Comparison of ENCODE assay signal across 2 cellular contexts in the genomic region with DNA sequence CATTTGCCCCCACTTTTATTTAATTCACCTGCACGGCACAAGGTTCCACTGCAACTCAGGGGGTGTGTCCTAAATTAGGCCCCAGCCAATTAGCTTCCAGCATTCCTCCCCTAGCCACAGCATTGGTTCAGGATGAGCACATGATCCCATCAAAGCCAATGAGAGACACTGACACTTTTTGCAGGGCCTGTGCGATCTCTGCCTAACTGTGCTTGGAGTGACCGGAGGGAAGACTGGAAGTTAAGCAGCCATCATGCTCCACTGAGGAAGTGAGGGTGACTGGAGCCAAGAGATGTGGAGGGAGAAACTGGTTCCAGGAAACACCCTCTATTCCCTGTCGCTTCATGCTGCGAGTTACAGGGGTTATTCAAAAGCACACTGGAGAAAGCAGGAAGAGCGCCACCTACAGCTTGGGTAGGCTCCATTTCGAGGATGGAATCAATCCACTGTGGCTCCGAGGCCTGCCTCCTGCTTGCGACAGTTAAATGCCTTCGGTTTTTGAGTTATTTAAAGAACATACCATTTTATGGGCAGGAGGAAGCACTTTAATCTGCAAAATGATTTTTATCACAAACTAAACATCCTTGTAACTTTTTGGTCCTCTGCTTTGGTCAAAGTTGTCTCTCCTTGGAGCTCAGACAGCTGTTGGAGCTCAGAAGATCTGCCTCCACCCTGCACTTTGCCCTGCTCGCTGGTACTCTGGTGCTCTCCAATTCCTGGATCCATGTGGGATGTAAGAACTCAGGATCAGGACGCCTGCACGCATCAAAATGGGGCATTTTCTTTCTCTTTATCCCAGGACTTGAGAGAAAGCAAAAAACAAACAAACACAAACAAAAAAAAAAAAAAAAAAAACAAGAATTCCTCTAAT.
TF ChIP-seq lines count a peak whose summit lies in the region.

No MANE protein-coding gene starts in this region.

TF ChIP-seq in SK-N-SH, 30 proteins besides CTCF, POLR2A, EP300 and RAD21 (continued from another document):
- TF ChIP-seq, protein P1, sequence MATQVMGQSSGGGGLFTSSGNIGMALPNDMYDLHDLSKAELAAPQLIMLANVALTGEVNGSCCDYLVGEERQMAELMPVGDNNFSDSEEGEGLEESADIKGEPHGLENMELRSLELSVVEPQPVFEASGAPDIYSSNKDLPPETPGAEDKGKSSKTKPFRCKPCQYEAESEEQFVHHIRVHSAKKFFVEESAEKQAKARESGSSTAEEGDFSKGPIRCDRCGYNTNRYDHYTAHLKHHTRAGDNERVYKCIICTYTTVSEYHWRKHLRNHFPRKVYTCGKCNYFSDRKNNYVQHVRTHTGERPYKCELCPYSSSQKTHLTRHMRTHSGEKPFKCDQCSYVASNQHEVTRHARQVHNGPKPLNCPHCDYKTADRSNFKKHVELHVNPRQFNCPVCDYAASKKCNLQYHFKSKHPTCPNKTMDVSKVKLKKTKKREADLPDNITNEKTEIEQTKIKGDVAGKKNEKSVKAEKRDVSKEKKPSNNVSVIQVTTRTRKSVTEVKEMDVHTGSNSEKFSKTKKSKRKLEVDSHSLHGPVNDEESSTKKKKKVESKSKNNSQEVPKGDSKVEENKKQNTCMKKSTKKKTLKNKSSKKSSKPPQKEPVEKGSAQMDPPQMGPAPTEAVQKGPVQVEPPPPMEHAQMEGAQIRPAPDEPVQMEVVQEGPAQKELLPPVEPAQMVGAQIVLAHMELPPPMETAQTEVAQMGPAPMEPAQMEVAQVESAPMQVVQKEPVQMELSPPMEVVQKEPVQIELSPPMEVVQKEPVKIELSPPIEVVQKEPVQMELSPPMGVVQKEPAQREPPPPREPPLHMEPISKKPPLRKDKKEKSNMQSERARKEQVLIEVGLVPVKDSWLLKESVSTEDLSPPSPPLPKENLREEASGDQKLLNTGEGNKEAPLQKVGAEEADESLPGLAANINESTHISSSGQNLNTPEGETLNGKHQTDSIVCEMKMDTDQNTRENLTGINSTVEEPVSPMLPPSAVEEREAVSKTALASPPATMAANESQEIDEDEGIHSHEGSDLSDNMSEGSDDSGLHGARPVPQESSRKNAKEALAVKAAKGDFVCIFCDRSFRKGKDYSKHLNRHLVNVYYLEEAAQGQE (IDR thresholded peaks at IDR 0.05; ENCODE audit: low read depth, low read length): no peak
- TF ChIP-seq ELF1 (IDR thresholded peaks at IDR 0.05): no peak
- TF ChIP-seq JUND (IDR thresholded peaks at IDR 0.05): no peak
- TF ChIP-seq, protein P2, sequence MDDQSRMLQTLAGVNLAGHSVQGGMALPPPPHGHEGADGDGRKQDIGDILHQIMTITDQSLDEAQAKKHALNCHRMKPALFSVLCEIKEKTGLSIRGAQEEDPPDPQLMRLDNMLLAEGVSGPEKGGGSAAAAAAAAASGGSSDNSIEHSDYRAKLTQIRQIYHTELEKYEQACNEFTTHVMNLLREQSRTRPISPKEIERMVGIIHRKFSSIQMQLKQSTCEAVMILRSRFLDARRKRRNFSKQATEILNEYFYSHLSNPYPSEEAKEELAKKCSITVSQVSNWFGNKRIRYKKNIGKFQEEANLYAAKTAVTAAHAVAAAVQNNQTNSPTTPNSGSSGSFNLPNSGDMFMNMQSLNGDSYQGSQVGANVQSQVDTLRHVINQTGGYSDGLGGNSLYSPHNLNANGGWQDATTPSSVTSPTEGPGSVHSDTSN (IDR thresholded peaks at IDR 0.05): no peak
- TF ChIP-seq, protein P3, sequence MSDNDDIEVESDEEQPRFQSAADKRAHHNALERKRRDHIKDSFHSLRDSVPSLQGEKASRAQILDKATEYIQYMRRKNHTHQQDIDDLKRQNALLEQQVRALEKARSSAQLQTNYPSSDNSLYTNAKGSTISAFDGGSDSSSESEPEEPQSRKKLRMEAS (IDR thresholded peaks at IDR 0.05; ENCODE audit: low read depth): no peak
- TF ChIP-seq, protein P4, sequence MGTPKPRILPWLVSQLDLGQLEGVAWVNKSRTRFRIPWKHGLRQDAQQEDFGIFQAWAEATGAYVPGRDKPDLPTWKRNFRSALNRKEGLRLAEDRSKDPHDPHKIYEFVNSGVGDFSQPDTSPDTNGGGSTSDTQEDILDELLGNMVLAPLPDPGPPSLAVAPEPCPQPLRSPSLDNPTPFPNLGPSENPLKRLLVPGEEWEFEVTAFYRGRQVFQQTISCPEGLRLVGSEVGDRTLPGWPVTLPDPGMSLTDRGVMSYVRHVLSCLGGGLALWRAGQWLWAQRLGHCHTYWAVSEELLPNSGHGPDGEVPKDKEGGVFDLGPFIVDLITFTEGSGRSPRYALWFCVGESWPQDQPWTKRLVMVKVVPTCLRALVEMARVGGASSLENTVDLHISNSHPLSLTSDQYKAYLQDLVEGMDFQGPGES (IDR thresholded peaks at IDR 0.05; ENCODE audit: low read depth, low read length): no peak
- TF ChIP-seq, protein P5, sequence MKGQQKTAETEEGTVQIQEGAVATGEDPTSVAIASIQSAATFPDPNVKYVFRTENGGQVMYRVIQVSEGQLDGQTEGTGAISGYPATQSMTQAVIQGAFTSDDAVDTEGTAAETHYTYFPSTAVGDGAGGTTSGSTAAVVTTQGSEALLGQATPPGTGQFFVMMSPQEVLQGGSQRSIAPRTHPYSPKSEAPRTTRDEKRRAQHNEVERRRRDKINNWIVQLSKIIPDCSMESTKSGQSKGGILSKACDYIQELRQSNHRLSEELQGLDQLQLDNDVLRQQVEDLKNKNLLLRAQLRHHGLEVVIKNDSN (IDR thresholded peaks at IDR 0.05; ENCODE audit: borderline replicate concordance, low read depth): no peak
- TF ChIP-seq NRF1 (IDR thresholded peaks at IDR 0.05; ENCODE audit: low read depth, low read length): no peak
- TF ChIP-seq SIN3A (IDR thresholded peaks at IDR 0.05; ENCODE audit: borderline replicate concordance, low read depth, low read length): no peak
- TF ChIP-seq, protein P6, sequence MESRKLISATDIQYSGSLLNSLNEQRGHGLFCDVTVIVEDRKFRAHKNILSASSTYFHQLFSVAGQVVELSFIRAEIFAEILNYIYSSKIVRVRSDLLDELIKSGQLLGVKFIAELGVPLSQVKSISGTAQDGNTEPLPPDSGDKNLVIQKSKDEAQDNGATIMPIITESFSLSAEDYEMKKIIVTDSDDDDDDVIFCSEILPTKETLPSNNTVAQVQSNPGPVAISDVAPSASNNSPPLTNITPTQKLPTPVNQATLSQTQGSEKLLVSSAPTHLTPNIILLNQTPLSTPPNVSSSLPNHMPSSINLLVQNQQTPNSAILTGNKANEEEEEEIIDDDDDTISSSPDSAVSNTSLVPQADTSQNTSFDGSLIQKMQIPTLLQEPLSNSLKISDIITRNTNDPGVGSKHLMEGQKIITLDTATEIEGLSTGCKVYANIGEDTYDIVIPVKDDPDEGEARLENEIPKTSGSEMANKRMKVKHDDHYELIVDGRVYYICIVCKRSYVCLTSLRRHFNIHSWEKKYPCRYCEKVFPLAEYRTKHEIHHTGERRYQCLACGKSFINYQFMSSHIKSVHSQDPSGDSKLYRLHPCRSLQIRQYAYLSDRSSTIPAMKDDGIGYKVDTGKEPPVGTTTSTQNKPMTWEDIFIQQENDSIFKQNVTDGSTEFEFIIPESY (IDR thresholded peaks at IDR 0.05; ENCODE audit: borderline replicate concordance, low read depth): no peak
- no peak for TF ChIP-seq MXI1 (IDR thresholded peaks at IDR 0.05; ENCODE audit: low read depth, low read length)
- no peak for TF ChIP-seq FOSL2 (IDR thresholded peaks at IDR 0.05; ENCODE audit: borderline replicate concordance, low read depth)

TF ChIP-seq in SK-N-SH treated with all-trans-retinoic acid at 6 μM for 48 hours, 23 proteins besides CTCF, POLR2A, EP300 and RAD21 (continued from another document):
- TF ChIP-seq ARNTL (CRISPR knock-in tag; IDR thresholded peaks at IDR 0.05; ENCODE audit: borderline replicate concordance, low read depth): no peak
- no peak for TF ChIP-seq ZNF70 (CRISPR knock-in tag; IDR thresholded peaks at IDR 0.05)
- TF ChIP-seq TOX (CRISPR knock-in tag; IDR thresholded peaks at IDR 0.05; ENCODE audit: borderline replicate concordance): no peak
- no peak for TF ChIP-seq BACH2 (CRISPR knock-in tag; IDR thresholded peaks at IDR 0.05; ENCODE audit: borderline replicate concordance)
- TF ChIP-seq, protein P7, sequence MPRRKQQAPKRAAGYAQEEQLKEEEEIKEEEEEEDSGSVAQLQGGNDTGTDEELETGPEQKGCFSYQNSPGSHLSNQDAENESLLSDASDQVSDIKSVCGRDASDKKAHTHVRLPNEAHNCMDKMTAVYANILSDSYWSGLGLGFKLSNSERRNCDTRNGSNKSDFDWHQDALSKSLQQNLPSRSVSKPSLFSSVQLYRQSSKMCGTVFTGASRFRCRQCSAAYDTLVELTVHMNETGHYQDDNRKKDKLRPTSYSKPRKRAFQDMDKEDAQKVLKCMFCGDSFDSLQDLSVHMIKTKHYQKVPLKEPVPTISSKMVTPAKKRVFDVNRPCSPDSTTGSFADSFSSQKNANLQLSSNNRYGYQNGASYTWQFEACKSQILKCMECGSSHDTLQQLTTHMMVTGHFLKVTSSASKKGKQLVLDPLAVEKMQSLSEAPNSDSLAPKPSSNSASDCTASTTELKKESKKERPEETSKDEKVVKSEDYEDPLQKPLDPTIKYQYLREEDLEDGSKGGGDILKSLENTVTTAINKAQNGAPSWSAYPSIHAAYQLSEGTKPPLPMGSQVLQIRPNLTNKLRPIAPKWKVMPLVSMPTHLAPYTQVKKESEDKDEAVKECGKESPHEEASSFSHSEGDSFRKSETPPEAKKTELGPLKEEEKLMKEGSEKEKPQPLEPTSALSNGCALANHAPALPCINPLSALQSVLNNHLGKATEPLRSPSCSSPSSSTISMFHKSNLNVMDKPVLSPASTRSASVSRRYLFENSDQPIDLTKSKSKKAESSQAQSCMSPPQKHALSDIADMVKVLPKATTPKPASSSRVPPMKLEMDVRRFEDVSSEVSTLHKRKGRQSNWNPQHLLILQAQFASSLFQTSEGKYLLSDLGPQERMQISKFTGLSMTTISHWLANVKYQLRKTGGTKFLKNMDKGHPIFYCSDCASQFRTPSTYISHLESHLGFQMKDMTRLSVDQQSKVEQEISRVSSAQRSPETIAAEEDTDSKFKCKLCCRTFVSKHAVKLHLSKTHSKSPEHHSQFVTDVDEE (CRISPR knock-in tag; IDR thresholded peaks at IDR 0.05): no peak
